11 cellular contexts compared by ENCODE assay signal in genomic region chrX:105837227-105837626, GRCh38. TPM values are rescaled to one million over a fixed set of nuclear protein-coding genes. Genes with fewer than 3 reads are reported as not detected.
DNase-seq lines count a peak whose midpoint lies in the region; ATAC-seq and TF ChIP-seq lines count a peak whose summit lies in the region.
"Had no signal": no experiment of that assay in that cellular context is flagged by ENCODE, and none has a peak within 500 bp of the region (broad histone marks: within the 10 kb centered on the region; RNA-seq: fewer than 3 reads in every experiment).

No MANE protein-coding gene starts in this region.

- no peaks in the 10 kb centered on the region for H3K27me3 Mint-ChIP-seq in brain

- no peaks in the 10 kb centered on the region for H3K36me3 Mint-ChIP-seq in brain

- TF ChIP-seq CTCF in brain (conservative IDR thresholded peaks at IDR 0.05) = no peak

- H3K4me1 Mint-ChIP-seq in brain = peaks cover 6% of the 10 kb centered on the region

- ATAC-seq in left ventricle myocardium superior (peak; percentile 81), sciatic nerve (peak; percentile 69), HG03521 (IDR thresholded peaks at IDR 0.05; ENCODE audit: unreplicated experiment) (no peak)

- no peak overlapping the region for H3K4me3 Mint-ChIP-seq in brain

- H3K9me3 Mint-ChIP-seq in brain = no peaks in the 10 kb centered on the region

- DNase-seq in LHCN-M2 (ENCODE audit: low read depth) (peak; percentile 77), left ventricle myocardium superior (peak; percentile 60), sciatic nerve (ENCODE audit: low spot score) (peak; percentile 74), HPDE6-E6E7 (ENCODE audit: extremely low spot score) (no peak), NCI-H2196 (lab: John Stamatoyannopoulos, UW; ENCODE audit: unreplicated experiment) (no peak), NCI-H146 (lab: John Stamatoyannopoulos, UW) (no peak)
- DNase-seq: activated CD4-positive, alpha-beta T cell treated with anti-CD3 and anti-CD28 coated beads, Interleukin-2, amount 50 U/mL, for 4 hours; KBM-7; stimulated activated CD4-positive, alpha-beta T cell treated with anti-CD3 and anti-CD28 coated beads, Interleukin-4, amount 100 ng/mL, for 1 hour had no signal

- H3K27ac Mint-ChIP-seq in brain = peak overlapping the region in 4 of 5 experiments; percentile 2 to 24 (median 8)

- intact Hi-C loops in left ventricle myocardium superior (cut with micrococcal nuclease) (no loop called here), sciatic nerve (cut with DNase I) (no loop called here)

RNA-seq across cellular contexts. Expression of gene NRK, which starts 14.9 kb away (rescaled TPM):
- not detected in 2 replicates for total RNA-seq in LHCN-M2 (2014; rRNA removed)
- polyA plus RNA-seq in LHCN-M2 (2012) = not detected
- polyA plus RNA-seq in brain (ENCODE audit: insufficient read depth, low read depth, low replicate concordance) = not detected
- 1.8 TPM for total RNA-seq in left ventricle myocardium superior
- total RNA-seq in sciatic nerve = 1.4 TPM

Comparison
In these comparisons a context has a peak if more than half of its experiments do, and no peak if none do; other contexts are left out.
1. DNase-seq: peak in LHCN-M2 (single experiment), left ventricle myocardium superior (single experiment) and sciatic nerve (single experiment); none in HPDE6-E6E7 (single experiment), NCI-H2196 (single experiment) and NCI-H146 (single experiment).